20 cellular contexts compared by ENCODE assay signal in genomic region chr12:13499008-13499407, GRCh38.
"Had no signal": no experiment of that assay in that cellular context is flagged by ENCODE, and none has a peak within 500 bp of the region (broad histone marks: within the 10 kb centered on the region; RNA-seq: fewer than 3 reads in every experiment).

No MANE protein-coding gene starts in this region.

- H3K36me3 Mint-ChIP-seq: naive B cell had no signal

- H3K27ac Mint-ChIP-seq: nephron, type B pancreatic cell had no signal

- H3K4me3 Mint-ChIP-seq: nephron, type B pancreatic cell had no signal

- ATAC-seq: esophagus mucosa, gastrocnemius medialis, left cardiac atrium, psoas muscle had no signal

- H3K9me3 Mint-ChIP-seq: nephron, type B pancreatic cell had no signal

- DNase-seq: cortex of kidney; dorsolateral prefrontal cortex; effector CD8-positive, alpha-beta T cell; gastrocnemius medialis; glutamatergic neuron; kidney; left cardiac atrium; left ventricle myocardium inferior; lower lobe of right lung; mesenchymal stem cell; naive B cell; psoas muscle; retina; right lobe of liver; stimulated activated CD4-positive, alpha-beta T cell treated with anti-CD3 and anti-CD28 coated beads, Interleukin-4, amount 100 ng/mL, for 1 hour; stimulated activated naive CD4-positive, alpha-beta T cell; thyroid gland had no signal
